11 cellular contexts compared by ENCODE assay signal in the genomic region with DNA sequence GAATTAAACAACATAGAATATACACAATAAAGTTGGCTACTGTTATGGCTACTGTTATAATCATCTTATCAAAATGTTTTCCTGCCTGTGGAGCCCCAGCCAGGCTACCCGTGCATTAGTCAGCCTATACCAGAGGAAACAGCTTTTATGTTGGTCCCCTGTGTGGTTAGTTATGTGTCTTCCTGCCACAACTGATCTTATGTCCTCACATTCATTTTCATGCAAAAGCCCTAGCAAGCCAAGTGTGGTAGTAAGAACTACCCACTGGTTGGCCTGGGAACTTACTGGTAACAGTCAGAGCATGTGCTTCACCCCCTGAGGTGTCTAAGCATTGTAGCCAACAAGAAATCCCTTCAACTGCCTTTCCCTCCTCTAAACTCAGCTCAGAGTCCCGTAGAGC. TPM values are rescaled to one million over a fixed set of nuclear protein-coding genes. Genes with fewer than 3 reads are reported as not detected.
A peak's percentile ranks its signal among the peaks of the same experiment; 100 is the strongest.
DNase-seq lines count a peak whose midpoint lies in the region; ATAC-seq, FAIRE-seq and TF ChIP-seq lines count a peak whose summit lies in the region.
"Had no signal": no experiment of that assay in that cellular context is flagged by ENCODE, and none has a peak within 500 bp of the region (broad histone marks: within the 10 kb centered on the region; RNA-seq: fewer than 3 reads in every experiment).

No MANE protein-coding gene starts in this region.

- H3K9me3 Mint-ChIP-seq in endothelial cell (ENCODE audit: unreplicated experiment): no peaks in the 10 kb centered on the region
- H3K9me3 Mint-ChIP-seq: naive B cell had no signal

- H3K27me3 Mint-ChIP-seq in endothelial cell (ENCODE audit: unreplicated experiment): peaks cover 3% of the 10 kb centered on the region
- H3K27me3 Mint-ChIP-seq: naive B cell had no signal

- FAIRE-seq in RCC 7860 (lab: Jason Lieb, UNC): peak; percentile 65
- FAIRE-seq in D721Med (lab: Jason Lieb, UNC): no peak

- H3K27me3 ChIP-seq in foreskin keratinocyte: no peaks in the 10 kb centered on the region
- H3K27me3 ChIP-seq: cardiac muscle cell, testis had no signal

- ATAC-seq in GM21737 (IDR thresholded peaks at IDR 0.05; ENCODE audit: unreplicated experiment) (peak; percentile 49), foreskin keratinocyte (no peak)

- H3K36me3 Mint-ChIP-seq in endothelial cell (ENCODE audit: low read depth, unreplicated experiment): no peaks in the 10 kb centered on the region
- H3K36me3 Mint-ChIP-seq: naive B cell had no signal

- H3K4me1 ChIP-seq in foreskin keratinocyte: peaks cover 31% of the 10 kb centered on the region
- H3K4me1 ChIP-seq: testis had no signal

- H3K4me3 Mint-ChIP-seq in endothelial cell (ENCODE audit: unreplicated experiment): no peak overlapping the region
- H3K4me3 Mint-ChIP-seq: naive B cell had no signal

- DNase-seq in EH (ENCODE audit: low read depth) (peak; percentile 70), RCC 7860 (ENCODE audit: low spot score) (peak; percentile 78), foreskin keratinocyte (peak in 1 of 2 donors; percentile 61), mucosa of gallbladder (ENCODE audit: low spot score) (no peak), D721Med (ENCODE audit: insufficient read length, low spot score) (no peak), cortex of kidney (lab: John Stamatoyannopoulos, UW) (no peak), endothelial cell (ENCODE audit: low spot score) (no peak)
- DNase-seq: naive B cell, testis had no signal

- peak overlapping the region; percentile 96 for H3K27ac ChIP-seq in foreskin keratinocyte
- H3K27ac ChIP-seq: cardiac muscle cell, testis had no signal

- H3K27ac Mint-ChIP-seq in endothelial cell (ENCODE audit: unreplicated experiment): no peak overlapping the region

- peaks cover 8% of the 10 kb centered on the region for H3K4me1 Mint-ChIP-seq in endothelial cell (ENCODE audit: unreplicated experiment)
- H3K4me1 Mint-ChIP-seq: naive B cell had no signal

- TF ChIP-seq CTCF in foreskin keratinocyte (conservative IDR thresholded peaks at IDR 0.05) (no peak), D721Med (IDR thresholded peaks at IDR 0.05; ENCODE audit: insufficient read depth, missing control alignments) (no peak), endothelial cell (IDR thresholded peaks at IDR 0.05; ENCODE audit: unreplicated experiment) (no peak)

RNA-seq across cellular contexts. Expression of a gene that starts 21.8 kb away (rescaled TPM):
- total RNA-seq in foreskin keratinocyte: 48.7 and 54.9 TPM in 2 replicates
- polyA plus RNA-seq in foreskin keratinocyte: 37.9 and 39.9 TPM in 2 replicates
- 193 TPM for total RNA-seq in mucosa of gallbladder
- 0.97 TPM for total RNA-seq in endothelial cell (ENCODE audit: unreplicated experiment)

Comparison
In these comparisons a context has a peak if more than half of its experiments do, and no peak if none do; other contexts are left out.
1. DNase-seq: peak in EH (single experiment) and RCC 7860 (single experiment); none in mucosa of gallbladder (single experiment), D721Med (single experiment), cortex of kidney (single experiment) and endothelial cell (single experiment).
2. RNA of a gene that starts 21.8 kb away (total RNA-seq): 193 TPM in mucosa of gallbladder (single experiment) and 48.7 to 54.9 TPM in foreskin keratinocyte; 0.97 TPM in endothelial cell (single experiment); every median in the first group is over 10 times any median in the second.